In the genomic region with DNA sequence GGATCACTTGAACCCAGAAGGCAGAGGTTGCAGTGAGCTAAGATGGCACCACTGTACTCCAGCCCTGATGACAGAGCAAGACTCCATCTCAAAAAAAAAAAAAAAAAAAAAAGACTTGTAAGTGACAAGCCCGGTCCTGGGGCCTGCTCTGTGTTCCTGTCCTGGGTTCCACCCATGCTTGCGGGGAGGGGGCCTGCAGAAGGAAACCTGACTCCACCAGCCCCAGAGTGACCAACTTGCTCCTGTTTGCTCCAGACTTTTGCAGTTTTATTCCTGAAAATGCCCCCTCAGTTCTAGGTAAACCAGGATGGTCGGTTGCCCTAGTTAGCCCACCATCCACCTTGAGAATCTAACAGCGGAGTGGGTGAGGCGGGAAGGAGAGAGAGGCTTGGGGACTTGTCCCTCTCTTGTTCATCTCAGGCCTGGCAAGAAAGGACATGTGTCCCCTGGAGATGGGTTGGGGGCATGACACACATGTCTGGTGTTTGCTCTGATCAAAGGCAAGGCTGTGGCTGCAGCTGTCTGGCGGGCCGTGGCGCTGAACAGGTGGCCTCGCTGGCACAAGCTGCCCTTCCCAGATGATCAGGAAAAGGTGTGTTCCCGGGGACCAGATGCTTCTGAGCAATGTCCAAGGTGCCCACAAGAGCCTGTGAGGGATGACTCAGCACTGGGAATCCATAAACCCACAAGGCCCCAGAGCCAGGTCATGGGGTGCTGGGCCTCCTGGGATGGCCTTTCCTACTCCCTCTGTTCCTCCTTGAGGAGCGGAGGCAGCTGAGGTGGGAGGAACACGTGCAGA, we compare ENCODE assay signal across 10 cellular contexts. TPM values are rescaled to one million over a fixed set of nuclear protein-coding genes. Genes with fewer than 3 reads are reported as not detected.
DNase-seq lines count a peak whose midpoint lies in the region; ATAC-seq and TF ChIP-seq lines count a peak whose summit lies in the region.
"Had no signal": no experiment of that assay in that cellular context is flagged by ENCODE, and none has a peak within 500 bp of the region (broad histone marks: within the 10 kb centered on the region; RNA-seq: fewer than 3 reads in every experiment).

No MANE protein-coding gene starts in this region.

- H3K4me3 ChIP-seq in mucosa of descending colon = no peak overlapping the region

- H3K4me1 ChIP-seq in mucosa of descending colon (ENCODE audit: low read depth) = peaks cover 32% of the 10 kb centered on the region

- CTCF ChIA-PET in Calu3 (lab: Charles Lee) = interaction anchor here (0.6 kb wide), 1 partner anchor 32 kb away, joined by 4 read pairs; no protein-coding TSS in a partner anchor

- BruUV-seq in Calu3 (replicated peaks; lab: Mats Ljungman, UMichigan) = no TSS peak

- no peak overlapping the region for H3K4me3 Mint-ChIP-seq in Calu3 (ENCODE audit: low read depth, unreplicated experiment)
- no peak overlapping the region for H3K4me3 Mint-ChIP-seq in activated T-helper 17 cell treated with anti-CD3 and anti-CD28 coated beads, Interleukin-2, amount 50 U/mL, for 72 hours

- no peak for TF ChIP-seq CTCF in Calu3 (IDR thresholded peaks at IDR 0.05; ENCODE audit: unreplicated experiment)
- TF ChIP-seq CTCF in mucosa of descending colon (IDR thresholded peaks at IDR 0.05) = no peak

- peaks cover 2% of the 10 kb centered on the region for H3K9me3 Mint-ChIP-seq in Calu3 (ENCODE audit: low read depth, unreplicated experiment)
- H3K9me3 Mint-ChIP-seq in activated T-helper 17 cell treated with anti-CD3 and anti-CD28 coated beads, Interleukin-2, amount 50 U/mL, for 72 hours = no peaks in the 10 kb centered on the region

- H3K4me1 Mint-ChIP-seq in Calu3 (ENCODE audit: low read depth, unreplicated experiment) = peaks cover 26% of the 10 kb centered on the region
- no peaks in the 10 kb centered on the region for H3K4me1 Mint-ChIP-seq in activated T-helper 17 cell treated with anti-CD3 and anti-CD28 coated beads, Interleukin-2, amount 50 U/mL, for 72 hours

- peak overlapping the region; percentile 35 for H3K27ac Mint-ChIP-seq in Calu3 (ENCODE audit: unreplicated experiment)
- H3K27ac Mint-ChIP-seq in activated T-helper 17 cell treated with anti-CD3 and anti-CD28 coated beads, Interleukin-2, amount 50 U/mL, for 72 hours = no peak overlapping the region

- intact Hi-C loops in Calu3 (cut with micrococcal nuclease; ENCODE audit: unreplicated experiment) = no loop called here
- intact Hi-C loops in mucosa of descending colon (cut with DNase I, micrococcal nuclease) = no loop called here

- ATAC-seq in mucosa of descending colon (peak; percentile 80), GM18868 (IDR thresholded peaks at IDR 0.05; ENCODE audit: unreplicated experiment) (no peak)
- ATAC-seq in activated T-helper 17 cell treated with anti-CD3 and anti-CD28 coated beads, Interleukin-2, amount 50 U/mL, for 72 hours (replicated peaks) = no peak

- H3K9me3 ChIP-seq in mucosa of descending colon = no peaks in the 10 kb centered on the region

- no peaks in the 10 kb centered on the region for H3K36me3 ChIP-seq in mucosa of descending colon (ENCODE audit: low read depth)

- peaks cover 14% of the 10 kb centered on the region for H3K36me3 Mint-ChIP-seq in Calu3 (ENCODE audit: insufficient read depth, unreplicated experiment)
- H3K36me3 Mint-ChIP-seq in activated T-helper 17 cell treated with anti-CD3 and anti-CD28 coated beads, Interleukin-2, amount 50 U/mL, for 72 hours (ENCODE audit: low read depth) = no peaks in the 10 kb centered on the region

- H3K27me3 Mint-ChIP-seq in Calu3 (ENCODE audit: unreplicated experiment) = no peaks in the 10 kb centered on the region
- no peaks in the 10 kb centered on the region for H3K27me3 Mint-ChIP-seq in activated T-helper 17 cell treated with anti-CD3 and anti-CD28 coated beads, Interleukin-2, amount 50 U/mL, for 72 hours

- DNase-seq in Calu3 (peak; percentile 59), LoVo (ENCODE audit: low spot score) (peak; percentile 90), astrocyte of the hippocampus (ENCODE audit: low read depth, low spot score) (peak; percentile 45), mucosa of descending colon (peak; percentile 80 to 85 (median 81)), NCI-H1694 treated with DMSO at 0.1 percent for 48 hours (lab: John Stamatoyannopoulos, UW) (no peak), NCI-H82 treated with DMSO at 0.1 percent for 48 hours (lab: John Stamatoyannopoulos, UW; ENCODE audit: unreplicated experiment) (no peak)
- DNase-seq: activated CD4-positive, CD25-positive, alpha-beta regulatory T cell treated with anti-CD3 and anti-CD28 coated beads, Interleukin-2, amount 50 U/mL, for 72 hours; cortex of kidney had no signal

RNA-seq across cellular contexts. Expression of a gene that starts 9.9 kb away (rescaled TPM):
- total RNA-seq in Calu3 (2022) (64.8 and 82.0 TPM in 2 replicates), mucosa of descending colon (100 to 1,000 TPM in 2 of 3 donors, 10 to 100 TPM in 1; 83.7 to 113 (median 103) TPM)
- total RNA-seq in activated T-helper 17 cell treated with anti-CD3 and anti-CD28 coated beads, Interleukin-2, amount 50 U/mL, for 72 hours = 1 to 10 TPM; 4.6 to 6.0 TPM

RNA-seq across cellular contexts. Expression of a gene that starts 30.7 kb away (rescaled TPM):
- total RNA-seq in Calu3 (2022) (46.3 and 52.3 TPM in 2 replicates), mucosa of descending colon (10 to 100 TPM; 51.8 to 83.2 (median 53.2) TPM)
- total RNA-seq in activated T-helper 17 cell treated with anti-CD3 and anti-CD28 coated beads, Interleukin-2, amount 50 U/mL, for 72 hours = 10 to 100 TPM; 26.6 to 38.7 TPM

Comparison
In these comparisons a context has a peak if more than half of its experiments do, and no peak if none do; other contexts are left out.
1. DNase-seq: peak in Calu3 (single experiment), LoVo (single experiment), astrocyte of the hippocampus (single experiment) and mucosa of descending colon (3 of 3); none in NCI-H1694 treated with DMSO at 0.1 percent for 48 hours (single experiment) and NCI-H82 treated with DMSO at 0.1 percent for 48 hours (single experiment).